ENCODE assay signal across 8 cellular contexts in genomic region chr17:63842173-63842539, GRCh38. TPM values are rescaled to one million over a fixed set of nuclear protein-coding genes. Genes with fewer than 3 reads are reported as not detected.
A peak's percentile ranks its signal among the peaks of the same experiment; 100 is the strongest.
DNase-seq lines count a peak whose midpoint lies in the region; ATAC-seq and TF ChIP-seq lines count a peak whose summit lies in the region.

No MANE protein-coding gene starts in this region.

- ATAC-seq in Right ventricle myocardium inferior (no peak), HG03066 (IDR thresholded peaks at IDR 0.05; ENCODE audit: low read depth, unreplicated experiment) (peak; percentile 26), gastroesophageal sphincter (peak; percentile 3)

- DNase-seq in cardiac muscle cell (ENCODE audit: low read depth in 1 of 2, low spot score in 1 of 2) (no peak), Right ventricle myocardium inferior (ENCODE audit: missing footprints) (no peak), UCSD-AML1 (lab: John Stamatoyannopoulos, UW; ENCODE audit: unreplicated experiment) (peak; percentile 59), retina (peak; percentile 77), DMS114 treated with DMSO at 0.1 percent for 48 hours (lab: John Stamatoyannopoulos, UW; ENCODE audit: unreplicated experiment) (no peak), SW480 (ENCODE audit: low spot score) (no peak)

- TF ChIP-seq POLR2A in gastroesophageal sphincter (IDR thresholded peaks at IDR 0.05), result no peak

- WGBS in gastroesophageal sphincter (ENCODE audit: low coverage in 1 of 2), 2 donors, result 0% methylated on average over 1 to 2 of the region's 36 CpGs

- H3K9me3 ChIP-seq in cardiac muscle cell (ENCODE audit: low read depth), result no peaks in the 10 kb centered on the region
- no peaks in the 10 kb centered on the region for H3K9me3 ChIP-seq in gastroesophageal sphincter

- H3K4me1 ChIP-seq in cardiac muscle cell (ENCODE audit: low read depth), result peaks cover 26% of the 10 kb centered on the region
- peaks cover 2 to 59% (median 36%) of the 10 kb centered on the region in 3 donors for H3K4me1 ChIP-seq in gastroesophageal sphincter

- H3K27me3 ChIP-seq in cardiac muscle cell (peaks cover 11% of the 10 kb centered on the region), gastroesophageal sphincter (no peaks in the 10 kb centered on the region)

- H3K27ac ChIP-seq in cardiac muscle cell (peak overlapping the region; percentile 84), gastroesophageal sphincter (peak overlapping the region; percentile 91 to 98 (median 97))

- H3K4me3 ChIP-seq in cardiac muscle cell, result peak overlapping the region; percentile 85
- H3K4me3 ChIP-seq in gastroesophageal sphincter, result peak overlapping the region; percentile 89 to 98

- TF ChIP-seq EP300 in gastroesophageal sphincter (IDR thresholded peaks at IDR 0.05), result no peak

- intact Hi-C loops in Right ventricle myocardium inferior (cut with DNase I), result no loop called here

- TF ChIP-seq CTCF in cardiac muscle cell (IDR thresholded peaks at IDR 0.05; ENCODE audit: low read depth, low read length) (no peak), gastroesophageal sphincter (IDR thresholded peaks at IDR 0.05) (no peak)

- H3K36me3 ChIP-seq in cardiac muscle cell (no peaks in the 10 kb centered on the region), gastroesophageal sphincter (peaks cover 0 to 7% of the 10 kb centered on the region in 2 donors)

RNA-seq across cellular contexts. Expression of gene SMARCD2, which starts 0.3 kb away (rescaled TPM):
- 39.2 and 67.6 TPM in 2 replicates for total RNA-seq in cardiac muscle cell
- 40.3 and 45.4 TPM in 2 replicates for polyA plus RNA-seq in cardiac muscle cell
- 29.2 TPM for total RNA-seq in Right ventricle myocardium inferior
- 100 to 1,000 TPM; 103 to 160 (median 141) TPM for total RNA-seq in gastroesophageal sphincter

RNA-seq across cellular contexts. Expression of gene FTSJ3, which starts 14.7 kb away (rescaled TPM):
- total RNA-seq in cardiac muscle cell, result 43.1 and 47.2 TPM in 2 replicates
- polyA plus RNA-seq in cardiac muscle cell, result 52.2 and 57.3 TPM in 2 replicates
- 34.2 TPM for total RNA-seq in Right ventricle myocardium inferior
- total RNA-seq in gastroesophageal sphincter, result 10 to 100 TPM; 36.3 to 53.2 (median 51.7) TPM

RNA-seq across cellular contexts. Expression of gene PSMC5, which starts 14.9 kb away (rescaled TPM):
- 42.7 and 57.7 TPM in 2 replicates for total RNA-seq in cardiac muscle cell
- polyA plus RNA-seq in cardiac muscle cell, result 144 and 230 TPM in 2 replicates
- total RNA-seq in Right ventricle myocardium inferior, result 145 TPM
- 100 to 1,000 TPM in 2 of 4 donors, 10 to 100 TPM in 2; 79.5 to 110 (median 95.7) TPM for total RNA-seq in gastroesophageal sphincter

RNA-seq across cellular contexts. Expression of gene CSH2, which starts 31.3 kb away (rescaled TPM):
- not detected in 2 replicates for total RNA-seq in cardiac muscle cell
- polyA plus RNA-seq in cardiac muscle cell, result not detected in 2 replicates
- total RNA-seq in Right ventricle myocardium inferior, result not detected
- under 1 TPM in 1 of 4 donors, not detected in 3; 0.23 TPM for total RNA-seq in gastroesophageal sphincter

RNA-seq across cellular contexts. Expression of gene GH2, which starts 39.6 kb away (rescaled TPM):
- total RNA-seq in cardiac muscle cell (not detected in 2 replicates), Right ventricle myocardium inferior (not detected), gastroesophageal sphincter (not detected)
- 0.35 TPM in 1 of 2 replicates, not detected in the other for polyA plus RNA-seq in cardiac muscle cell

Comparison
In these comparisons a context has a peak if more than half of its experiments do, and no peak if none do; other contexts are left out.
1. DNase-seq: peak in UCSD-AML1 (single experiment) and retina (single experiment); none in cardiac muscle cell (0 of 2), Right ventricle myocardium inferior (single experiment), DMS114 treated with DMSO at 0.1 percent for 48 hours (single experiment) and SW480 (single experiment).